Comparison of ENCODE assay signal across 1 cellular context in the genomic region with DNA sequence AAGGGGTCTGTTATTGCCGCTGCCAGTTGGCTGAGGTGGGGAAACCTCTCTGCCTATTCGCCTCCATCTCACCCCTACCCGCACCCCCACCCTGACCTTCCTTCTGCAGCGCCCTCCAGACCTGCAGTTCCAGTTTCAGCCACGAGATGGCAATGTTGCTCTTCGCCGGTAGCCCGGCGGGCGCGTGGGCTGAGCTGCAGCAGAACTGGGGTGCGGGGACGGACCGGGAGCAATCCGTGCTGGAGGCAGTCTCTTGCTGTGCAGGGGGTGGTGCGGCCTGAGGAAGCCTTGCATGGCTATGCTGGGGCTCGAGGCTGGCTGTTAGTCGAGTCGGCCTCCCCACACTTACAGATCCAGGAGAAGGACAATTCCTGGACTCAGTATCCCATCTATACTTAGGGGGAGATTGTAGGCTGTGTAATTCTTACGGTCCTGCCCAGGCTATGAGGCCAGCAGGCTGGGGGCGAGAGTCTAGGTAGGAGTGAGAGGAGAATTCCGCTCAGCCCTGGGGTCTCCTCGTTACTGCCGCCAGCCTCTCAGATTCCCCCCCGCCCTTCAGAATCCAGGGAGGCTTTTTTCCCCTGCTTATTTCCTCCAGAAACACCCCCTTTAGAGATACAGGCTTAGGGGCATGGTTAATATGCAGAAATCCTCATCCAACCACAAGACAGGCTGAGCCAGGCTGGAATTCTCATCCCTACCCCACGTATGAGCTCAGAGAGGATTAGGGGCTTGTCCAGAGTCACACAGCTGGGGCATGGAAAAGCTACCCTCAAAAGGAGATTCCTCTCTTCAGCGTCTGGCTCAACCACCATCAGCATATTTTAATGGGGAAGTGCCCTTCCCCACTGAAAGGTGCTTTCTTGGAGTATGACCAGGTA.
TF ChIP-seq lines count a peak whose summit lies in the region.

No MANE protein-coding gene starts in this region.

TF ChIP-seq in HEK293, 187 proteins besides CTCF, POLR2A, EP300 and RAD21 (continued from another document):
- TF ChIP-seq TRIM28 (IDR thresholded peaks at IDR 0.05; ENCODE audit: borderline replicate concordance, low read length) (no peak), ZNF707 (tag by site-specific recombination; IDR thresholded peaks at IDR 0.05) (no peak), ZNF555 (tag by site-specific recombination; conservative IDR thresholded peaks at IDR 0.05) (no peak), ZNF133 (tag by site-specific recombination; IDR thresholded peaks at IDR 0.05) (no peak), GLIS1 (tag by site-specific recombination; IDR thresholded peaks at IDR 0.05) (peak; percentile 99), ZBTB20 (tag by site-specific recombination; IDR thresholded peaks at IDR 0.05) (no peak), ZNF266 (tag by site-specific recombination; IDR thresholded peaks at IDR 0.05; ENCODE audit: low read depth) (no peak), ZNF19 (tag by site-specific recombination; IDR thresholded peaks at IDR 0.05; ENCODE audit: low read depth) (no peak), ZNF654 (tag by site-specific recombination; IDR thresholded peaks at IDR 0.05; ENCODE audit: low read depth) (peak; percentile 95), ZNF146 (tag by site-specific recombination; IDR thresholded peaks at IDR 0.05) (no peak), SCRT1 (tag by site-specific recombination; IDR thresholded peaks at IDR 0.05; ENCODE audit: borderline replicate concordance) (no peak), ZNF623 (tag by site-specific recombination; IDR thresholded peaks at IDR 0.05) (no peak), IKZF3 (tag by site-specific recombination; IDR thresholded peaks at IDR 0.05) (peak; percentile 61; the same call in 1 of the 2 replicates), ZNF423 (tag by site-specific recombination; IDR thresholded peaks at IDR 0.05) (no peak), ZBTB21 (tag by site-specific recombination; IDR thresholded peaks at IDR 0.05) (no peak), ZNF768 (tag by site-specific recombination; IDR thresholded peaks at IDR 0.05) (0 out of 2 replicates have a peak, but pooled peaks have one; percentile 15), ZNF629 (tag by site-specific recombination; IDR thresholded peaks at IDR 0.05) (peak; percentile 41; the same call in 1 of the 2 replicates), ZIC2 (tag by site-specific recombination; IDR thresholded peaks at IDR 0.05) (peak; percentile 74), ZNF544 (tag by site-specific recombination; IDR thresholded peaks at IDR 0.05) (no peak), ZNF350 (tag by site-specific recombination; IDR thresholded peaks at IDR 0.05) (no peak), ZNF600 (tag by site-specific recombination; IDR thresholded peaks at IDR 0.05) (peak; percentile 82), ZNF426 (tag by site-specific recombination; IDR thresholded peaks at IDR 0.05) (no peak), GLI2 (tag by site-specific recombination; IDR thresholded peaks at IDR 0.05; ENCODE audit: borderline replicate concordance, low read depth) (no peak), ZSCAN30 (tag by site-specific recombination; IDR thresholded peaks at IDR 0.05) (peak; percentile 63; the same call in 1 of the 2 replicates), ZNF324 (tag by site-specific recombination; IDR thresholded peaks at IDR 0.05) (no peak), ZNF529 (tag by site-specific recombination; IDR thresholded peaks at IDR 0.05; ENCODE audit: insufficient replicate concordance) (no peak), ZNF335 (tag by site-specific recombination; conservative IDR thresholded peaks at IDR 0.05) (no peak), ZNF394 (tag by site-specific recombination; IDR thresholded peaks at IDR 0.05; ENCODE audit: borderline replicate concordance) (no peak)
- TF ChIP-seq, protein P1, sequence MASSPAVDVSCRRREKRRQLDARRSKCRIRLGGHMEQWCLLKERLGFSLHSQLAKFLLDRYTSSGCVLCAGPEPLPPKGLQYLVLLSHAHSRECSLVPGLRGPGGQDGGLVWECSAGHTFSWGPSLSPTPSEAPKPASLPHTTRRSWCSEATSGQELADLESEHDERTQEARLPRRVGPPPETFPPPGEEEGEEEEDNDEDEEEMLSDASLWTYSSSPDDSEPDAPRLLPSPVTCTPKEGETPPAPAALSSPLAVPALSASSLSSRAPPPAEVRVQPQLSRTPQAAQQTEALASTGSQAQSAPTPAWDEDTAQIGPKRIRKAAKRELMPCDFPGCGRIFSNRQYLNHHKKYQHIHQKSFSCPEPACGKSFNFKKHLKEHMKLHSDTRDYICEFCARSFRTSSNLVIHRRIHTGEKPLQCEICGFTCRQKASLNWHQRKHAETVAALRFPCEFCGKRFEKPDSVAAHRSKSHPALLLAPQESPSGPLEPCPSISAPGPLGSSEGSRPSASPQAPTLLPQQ (tag by site-specific recombination; IDR thresholded peaks at IDR 0.05) = 0 out of 2 replicates have a peak, but pooled peaks have one; percentile 30
- TF ChIP-seq, protein P2, sequence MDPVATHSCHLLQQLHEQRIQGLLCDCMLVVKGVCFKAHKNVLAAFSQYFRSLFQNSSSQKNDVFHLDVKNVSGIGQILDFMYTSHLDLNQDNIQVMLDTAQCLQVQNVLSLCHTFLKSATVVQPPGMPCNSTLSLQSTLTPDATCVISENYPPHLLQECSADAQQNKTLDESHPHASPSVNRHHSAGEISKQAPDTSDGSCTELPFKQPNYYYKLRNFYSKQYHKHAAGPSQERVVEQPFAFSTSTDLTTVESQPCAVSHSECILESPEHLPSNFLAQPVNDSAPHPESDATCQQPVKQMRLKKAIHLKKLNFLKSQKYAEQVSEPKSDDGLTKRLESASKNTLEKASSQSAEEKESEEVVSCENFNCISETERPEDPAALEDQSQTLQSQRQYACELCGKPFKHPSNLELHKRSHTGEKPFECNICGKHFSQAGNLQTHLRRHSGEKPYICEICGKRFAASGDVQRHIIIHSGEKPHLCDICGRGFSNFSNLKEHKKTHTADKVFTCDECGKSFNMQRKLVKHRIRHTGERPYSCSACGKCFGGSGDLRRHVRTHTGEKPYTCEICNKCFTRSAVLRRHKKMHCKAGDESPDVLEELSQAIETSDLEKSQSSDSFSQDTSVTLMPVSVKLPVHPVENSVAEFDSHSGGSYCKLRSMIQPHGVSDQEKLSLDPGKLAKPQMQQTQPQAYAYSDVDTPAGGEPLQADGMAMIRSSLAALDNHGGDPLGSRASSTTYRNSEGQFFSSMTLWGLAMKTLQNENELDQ (tag by site-specific recombination; IDR thresholded peaks at IDR 0.05; ENCODE audit: low read depth) = no peak
- TF ChIP-seq, protein P3, sequence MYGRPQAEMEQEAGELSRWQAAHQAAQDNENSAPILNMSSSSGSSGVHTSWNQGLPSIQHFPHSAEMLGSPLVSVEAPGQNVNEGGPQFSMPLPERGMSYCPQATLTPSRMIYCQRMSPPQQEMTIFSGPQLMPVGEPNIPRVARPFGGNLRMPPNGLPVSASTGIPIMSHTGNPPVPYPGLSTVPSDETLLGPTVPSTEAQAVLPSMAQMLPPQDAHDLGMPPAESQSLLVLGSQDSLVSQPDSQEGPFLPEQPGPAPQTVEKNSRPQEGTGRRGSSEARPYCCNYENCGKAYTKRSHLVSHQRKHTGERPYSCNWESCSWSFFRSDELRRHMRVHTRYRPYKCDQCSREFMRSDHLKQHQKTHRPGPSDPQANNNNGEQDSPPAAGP (tag by site-specific recombination; IDR thresholded peaks at IDR 0.05) = peak; percentile 30; the same call in 1 of the 2 replicates
- TF ChIP-seq, protein P4, sequence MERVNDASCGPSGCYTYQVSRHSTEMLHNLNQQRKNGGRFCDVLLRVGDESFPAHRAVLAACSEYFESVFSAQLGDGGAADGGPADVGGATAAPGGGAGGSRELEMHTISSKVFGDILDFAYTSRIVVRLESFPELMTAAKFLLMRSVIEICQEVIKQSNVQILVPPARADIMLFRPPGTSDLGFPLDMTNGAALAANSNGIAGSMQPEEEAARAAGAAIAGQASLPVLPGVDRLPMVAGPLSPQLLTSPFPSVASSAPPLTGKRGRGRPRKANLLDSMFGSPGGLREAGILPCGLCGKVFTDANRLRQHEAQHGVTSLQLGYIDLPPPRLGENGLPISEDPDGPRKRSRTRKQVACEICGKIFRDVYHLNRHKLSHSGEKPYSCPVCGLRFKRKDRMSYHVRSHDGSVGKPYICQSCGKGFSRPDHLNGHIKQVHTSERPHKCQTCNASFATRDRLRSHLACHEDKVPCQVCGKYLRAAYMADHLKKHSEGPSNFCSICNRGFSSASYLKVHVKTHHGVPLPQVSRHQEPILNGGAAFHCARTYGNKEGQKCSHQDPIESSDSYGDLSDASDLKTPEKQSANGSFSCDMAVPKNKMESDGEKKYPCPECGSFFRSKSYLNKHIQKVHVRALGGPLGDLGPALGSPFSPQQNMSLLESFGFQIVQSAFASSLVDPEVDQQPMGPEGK (tag by site-specific recombination; IDR thresholded peaks at IDR 0.05) = peak; percentile 70
- TF ChIP-seq, protein P5, sequence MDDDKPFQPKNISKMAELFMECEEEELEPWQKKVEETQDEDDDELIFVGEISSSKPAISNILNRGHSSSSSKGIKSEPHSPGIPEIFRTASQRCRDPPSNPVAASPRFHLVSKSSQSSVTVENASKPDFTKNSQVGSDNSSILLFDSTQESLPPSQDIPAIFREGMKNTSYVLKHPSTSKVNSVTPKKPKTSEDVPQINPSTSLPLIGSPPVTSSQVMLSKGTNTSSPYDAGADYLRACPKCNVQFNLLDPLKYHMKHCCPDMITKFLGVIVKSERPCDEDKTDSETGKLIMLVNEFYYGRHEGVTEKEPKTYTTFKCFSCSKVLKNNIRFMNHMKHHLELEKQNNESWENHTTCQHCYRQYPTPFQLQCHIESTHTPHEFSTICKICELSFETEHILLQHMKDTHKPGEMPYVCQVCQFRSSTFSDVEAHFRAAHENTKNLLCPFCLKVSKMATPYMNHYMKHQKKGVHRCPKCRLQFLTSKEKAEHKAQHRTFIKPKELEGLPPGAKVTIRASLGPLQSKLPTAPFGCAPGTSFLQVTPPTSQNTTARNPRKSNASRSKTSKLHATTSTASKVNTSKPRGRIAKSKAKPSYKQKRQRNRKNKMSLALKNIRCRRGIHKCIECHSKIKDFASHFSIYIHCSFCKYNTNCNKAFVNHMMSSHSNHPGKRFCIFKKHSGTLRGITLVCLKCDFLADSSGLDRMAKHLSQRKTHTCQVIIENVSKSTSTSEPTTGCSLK (tag by site-specific recombination; IDR thresholded peaks at IDR 0.05) = no peak
- TF ChIP-seq, protein P6, sequence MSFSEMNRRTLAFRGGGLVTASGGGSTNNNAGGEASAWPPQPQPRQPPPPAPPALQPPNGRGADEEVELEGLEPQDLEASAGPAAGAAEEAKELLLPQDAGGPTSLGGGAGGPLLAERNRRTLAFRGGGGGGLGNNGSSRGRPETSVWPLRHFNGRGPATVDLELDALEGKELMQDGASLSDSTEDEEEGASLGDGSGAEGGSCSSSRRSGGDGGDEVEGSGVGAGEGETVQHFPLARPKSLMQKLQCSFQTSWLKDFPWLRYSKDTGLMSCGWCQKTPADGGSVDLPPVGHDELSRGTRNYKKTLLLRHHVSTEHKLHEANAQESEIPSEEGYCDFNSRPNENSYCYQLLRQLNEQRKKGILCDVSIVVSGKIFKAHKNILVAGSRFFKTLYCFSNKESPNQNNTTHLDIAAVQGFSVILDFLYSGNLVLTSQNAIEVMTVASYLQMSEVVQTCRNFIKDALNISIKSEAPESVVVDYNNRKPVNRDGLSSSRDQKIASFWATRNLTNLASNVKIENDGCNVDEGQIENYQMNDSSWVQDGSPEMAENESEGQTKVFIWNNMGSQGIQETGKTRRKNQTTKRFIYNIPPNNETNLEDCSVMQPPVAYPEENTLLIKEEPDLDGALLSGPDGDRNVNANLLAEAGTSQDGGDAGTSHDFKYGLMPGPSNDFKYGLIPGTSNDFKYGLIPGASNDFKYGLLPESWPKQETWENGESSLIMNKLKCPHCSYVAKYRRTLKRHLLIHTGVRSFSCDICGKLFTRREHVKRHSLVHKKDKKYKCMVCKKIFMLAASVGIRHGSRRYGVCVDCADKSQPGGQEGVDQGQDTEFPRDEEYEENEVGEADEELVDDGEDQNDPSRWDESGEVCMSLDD (tag by site-specific recombination; IDR thresholded peaks at IDR 0.05) = peak; percentile 86
- TF ChIP-seq, protein P7, sequence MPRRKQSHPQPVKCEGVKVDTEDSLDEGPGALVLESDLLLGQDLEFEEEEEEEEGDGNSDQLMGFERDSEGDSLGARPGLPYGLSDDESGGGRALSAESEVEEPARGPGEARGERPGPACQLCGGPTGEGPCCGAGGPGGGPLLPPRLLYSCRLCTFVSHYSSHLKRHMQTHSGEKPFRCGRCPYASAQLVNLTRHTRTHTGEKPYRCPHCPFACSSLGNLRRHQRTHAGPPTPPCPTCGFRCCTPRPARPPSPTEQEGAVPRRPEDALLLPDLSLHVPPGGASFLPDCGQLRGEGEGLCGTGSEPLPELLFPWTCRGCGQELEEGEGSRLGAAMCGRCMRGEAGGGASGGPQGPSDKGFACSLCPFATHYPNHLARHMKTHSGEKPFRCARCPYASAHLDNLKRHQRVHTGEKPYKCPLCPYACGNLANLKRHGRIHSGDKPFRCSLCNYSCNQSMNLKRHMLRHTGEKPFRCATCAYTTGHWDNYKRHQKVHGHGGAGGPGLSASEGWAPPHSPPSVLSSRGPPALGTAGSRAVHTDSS (tag by site-specific recombination; IDR thresholded peaks at IDR 0.05) = no peak
- TF ChIP-seq, protein P8, sequence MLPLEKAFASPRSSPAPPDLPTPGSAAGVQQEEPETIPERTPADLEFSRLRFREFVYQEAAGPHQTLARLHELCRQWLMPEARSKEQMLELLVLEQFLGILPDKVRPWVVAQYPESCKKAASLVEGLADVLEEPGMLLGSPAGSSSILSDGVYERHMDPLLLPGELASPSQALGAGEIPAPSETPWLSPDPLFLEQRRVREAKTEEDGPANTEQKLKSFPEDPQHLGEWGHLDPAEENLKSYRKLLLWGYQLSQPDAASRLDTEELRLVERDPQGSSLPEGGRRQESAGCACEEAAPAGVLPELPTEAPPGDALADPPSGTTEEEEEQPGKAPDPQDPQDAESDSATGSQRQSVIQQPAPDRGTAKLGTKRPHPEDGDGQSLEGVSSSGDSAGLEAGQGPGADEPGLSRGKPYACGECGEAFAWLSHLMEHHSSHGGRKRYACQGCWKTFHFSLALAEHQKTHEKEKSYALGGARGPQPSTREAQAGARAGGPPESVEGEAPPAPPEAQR (tag by site-specific recombination; IDR thresholded peaks at IDR 0.05) = no peak
- TF ChIP-seq, protein P9, sequence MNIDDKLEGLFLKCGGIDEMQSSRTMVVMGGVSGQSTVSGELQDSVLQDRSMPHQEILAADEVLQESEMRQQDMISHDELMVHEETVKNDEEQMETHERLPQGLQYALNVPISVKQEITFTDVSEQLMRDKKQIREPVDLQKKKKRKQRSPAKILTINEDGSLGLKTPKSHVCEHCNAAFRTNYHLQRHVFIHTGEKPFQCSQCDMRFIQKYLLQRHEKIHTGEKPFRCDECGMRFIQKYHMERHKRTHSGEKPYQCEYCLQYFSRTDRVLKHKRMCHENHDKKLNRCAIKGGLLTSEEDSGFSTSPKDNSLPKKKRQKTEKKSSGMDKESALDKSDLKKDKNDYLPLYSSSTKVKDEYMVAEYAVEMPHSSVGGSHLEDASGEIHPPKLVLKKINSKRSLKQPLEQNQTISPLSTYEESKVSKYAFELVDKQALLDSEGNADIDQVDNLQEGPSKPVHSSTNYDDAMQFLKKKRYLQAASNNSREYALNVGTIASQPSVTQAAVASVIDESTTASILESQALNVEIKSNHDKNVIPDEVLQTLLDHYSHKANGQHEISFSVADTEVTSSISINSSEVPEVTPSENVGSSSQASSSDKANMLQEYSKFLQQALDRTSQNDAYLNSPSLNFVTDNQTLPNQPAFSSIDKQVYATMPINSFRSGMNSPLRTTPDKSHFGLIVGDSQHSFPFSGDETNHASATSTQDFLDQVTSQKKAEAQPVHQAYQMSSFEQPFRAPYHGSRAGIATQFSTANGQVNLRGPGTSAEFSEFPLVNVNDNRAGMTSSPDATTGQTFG (tag by site-specific recombination; IDR thresholded peaks at IDR 0.05; ENCODE audit: borderline replicate concordance) = no peak
TF ChIP-seq in HEK293: peak in this region for 24.
